In the genomic region with DNA sequence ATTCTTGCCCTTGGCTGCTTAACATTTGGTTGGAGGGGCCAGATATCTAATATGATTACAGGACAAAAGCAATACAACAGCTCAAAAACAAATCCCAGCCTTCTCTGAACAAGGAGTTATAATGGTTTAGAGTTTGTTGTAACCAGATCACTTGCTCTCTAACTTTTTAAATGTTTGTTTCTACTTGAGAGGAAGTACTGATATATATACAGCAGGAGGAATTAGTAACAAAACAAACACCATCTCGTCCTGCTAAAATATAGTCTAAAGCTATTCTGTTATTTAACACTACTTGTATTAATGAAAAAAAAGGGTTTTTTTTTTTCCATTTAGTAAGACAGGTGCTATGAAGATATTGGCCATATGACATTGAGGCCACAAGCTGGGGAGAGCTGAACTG, we compare ENCODE assay signal across 26 cellular contexts.
"Had no signal": no experiment of that assay in that cellular context is flagged by ENCODE, and none has a peak within 500 bp of the region (broad histone marks: within the 10 kb centered on the region; RNA-seq: fewer than 3 reads in every experiment).

No MANE protein-coding gene starts in this region.

- H3K27ac Mint-ChIP-seq: immature natural killer cell, mesothelial cell of epicardium had no signal

- H3K4me3 Mint-ChIP-seq: immature natural killer cell, mesothelial cell of epicardium had no signal

- H3K9me3 Mint-ChIP-seq: mesothelial cell of epicardium had no signal

- H3K27ac ChIP-seq: dorsolateral prefrontal cortex, esophagus muscularis mucosa, foreskin keratinocyte, gastroesophageal sphincter, heart left ventricle, hepatocyte, lower lobe of right lung had no signal

- ATAC-seq: foreskin keratinocyte, gastroesophageal sphincter, heart left ventricle, left colon, left lobe of liver, left ventricle myocardium superior, lower lobe of right lung, mucosa of descending colon had no signal

- H3K4me2 ChIP-seq: hepatocyte had no signal

- H3K9me3 ChIP-seq: esophagus muscularis mucosa, gastroesophageal sphincter, heart left ventricle, lower lobe of right lung, mucosa of descending colon had no signal

- H3K4me3 ChIP-seq: coronary artery, dorsolateral prefrontal cortex, esophagus muscularis mucosa, gastroesophageal sphincter, heart left ventricle, hepatocyte, lower lobe of right lung, mucosa of descending colon had no signal

- DNase-seq: dermis blood vessel endothelial cell; dorsolateral prefrontal cortex; effector CD4-positive, alpha-beta T cell; effector memory CD4-positive, alpha-beta T cell; foreskin keratinocyte; heart left ventricle; hypothalamus; immature natural killer cell; islet precursor cell; kidney; kidney glomerular epithelial cell; left colon; left ventricle myocardium superior; lower lobe of right lung; mesenchymal stem cell; mucosa of descending colon; naive B cell had no signal

- H3K4me1 ChIP-seq: foreskin keratinocyte had no signal

- H3K4me1 Mint-ChIP-seq: immature natural killer cell had no signal

- H3K36me3 Mint-ChIP-seq: immature natural killer cell, mesothelial cell of epicardium, naive B cell had no signal

- H3K36me3 ChIP-seq: esophagus muscularis mucosa, gastroesophageal sphincter, heart left ventricle, lower lobe of right lung had no signal

- H3K27me3 ChIP-seq: esophagus muscularis mucosa, foreskin keratinocyte, gastroesophageal sphincter had no signal

- FAIRE-seq: colon, endothelial cell of umbilical vein, frontal cortex, kidney had no signal
